Comparison of ENCODE assay signal across 21 cellular contexts in genomic region chr5:132816083-132816482, GRCh38. TPM values are rescaled to one million over a fixed set of nuclear protein-coding genes. Genes with fewer than 3 reads are reported as not detected.
DNase-seq lines count a peak whose midpoint lies in the region; ATAC-seq and TF ChIP-seq lines count a peak whose summit lies in the region.
"Had no signal": no experiment of that assay in that cellular context is flagged by ENCODE, and none has a peak within 500 bp of the region (broad histone marks: within the 10 kb centered on the region; RNA-seq: fewer than 3 reads in every experiment).

No MANE protein-coding gene starts in this region.

- no peaks in the 10 kb centered on the region for H4K20me1 ChIP-seq in PC-9 (ENCODE audit: insufficient read depth)

- intact Hi-C loops in dorsolateral prefrontal cortex (cut with DNase I) = loop anchor here in 1 of 2 donors (5.0 kb wide), 1 partner anchor 79 kb away; the partner anchor contains the start of gene KIF3A
- intact Hi-C loops in PC-9 (cut with micrococcal nuclease; ENCODE audit: unreplicated experiment) = no loop called here
- intact Hi-C loops in sciatic nerve (cut with DNase I) = no loop called here

- peaks cover 26% of the 10 kb centered on the region for H3K4me1 Mint-ChIP-seq in activated naive CD4-positive, alpha-beta T cell treated with anti-CD3 and anti-CD28 coated beads, Interleukin-2, amount 50 U/mL, for 24 hours

- POLR2A ChIA-PET in PC-9 (lab: Charles Lee; ENCODE audit: unreplicated experiment) = no interaction called here

- H3F3A ChIP-seq in PC-9 (ENCODE audit: insufficient read depth, low read depth) = peaks cover 18% of the 10 kb centered on the region; the same call in 1 of the 2 replicates

- no peak overlapping the region for H3K27ac Mint-ChIP-seq in activated naive CD4-positive, alpha-beta T cell treated with anti-CD3 and anti-CD28 coated beads, Interleukin-2, amount 50 U/mL, for 24 hours
- H3K27ac Mint-ChIP-seq: B cell; CD4-positive, CD25-positive, alpha-beta regulatory T cell; CD8-positive, alpha-beta T cell; GM23338; H9; HFFc6 had no signal

- H3K4me3 ChIP-seq in dorsolateral prefrontal cortex = peak overlapping the region in 12 of 59 donors; percentile 2 to 75 (median 67)
- H3K4me3 ChIP-seq in PC-9 = no peak overlapping the region
- H3K4me3 ChIP-seq: BLaER1, GM12878, GM23338 had no signal

- no peak for DNase-seq in activated naive CD4-positive, alpha-beta T cell (lab: John Stamatoyannopoulos, UW)
- DNase-seq in dorsolateral prefrontal cortex (no peak), substantia nigra (lab: John Stamatoyannopoulos, UW) (no peak), PC-9 (no peak), sciatic nerve (ENCODE audit: low spot score) (no peak)
- DNase-seq: CD4-positive, CD25-positive, alpha-beta regulatory T cell; CD8-positive, alpha-beta T cell; DMS 273 treated with DMSO at 0.1 percent for 48 hours; DMS79; EL; GDM1; H9; HFFc6 had no signal

- no peaks in the 10 kb centered on the region for H3K9me3 ChIP-seq in PC-9 (ENCODE audit: insufficient read depth, low read depth)

- H2AFZ ChIP-seq in PC-9 = no peak overlapping the region
- H2AFZ ChIP-seq: GM23338 had no signal

- no peaks in the 10 kb centered on the region for H3K9me2 ChIP-seq in PC-9 (ENCODE audit: insufficient read depth)

- no peaks in the 10 kb centered on the region for H3K9me3 Mint-ChIP-seq in activated naive CD4-positive, alpha-beta T cell treated with anti-CD3 and anti-CD28 coated beads, Interleukin-2, amount 50 U/mL, for 24 hours
- H3K9me3 Mint-ChIP-seq: CD8-positive, alpha-beta T cell; HFFc6 had no signal

- H3K27me3 ChIP-seq in dorsolateral prefrontal cortex (peaks cover 0 to 4% (median 0%) of the 10 kb centered on the region in 45 donors), PC-9 (ENCODE audit: insufficient read depth, low read depth) (no peaks in the 10 kb centered on the region)

- peaks cover 2% of the 10 kb centered on the region for H3K36me3 Mint-ChIP-seq in activated naive CD4-positive, alpha-beta T cell treated with anti-CD3 and anti-CD28 coated beads, Interleukin-2, amount 50 U/mL, for 24 hours
- H3K36me3 Mint-ChIP-seq: CD4-positive, CD25-positive, alpha-beta regulatory T cell; CD8-positive, alpha-beta T cell had no signal

- H3K4me1 ChIP-seq in PC-9 (replicated peaks; ENCODE audit: insufficient read depth) = peaks cover 21% of the 10 kb centered on the region

- ATAC-seq in sciatic nerve = no peak
- ATAC-seq: CD8-positive, alpha-beta T cell; GM12878; GM23338; HCT116 had no signal

- TF ChIP-seq CTCF in dorsolateral prefrontal cortex (IDR thresholded peaks at IDR 0.05 in 54 of 56, conservative IDR thresholded peaks at IDR 0.05 in 2 of 56; ENCODE audit: low read depth in 1 of 56, partially characterized antibody in 56 of 56) = no peak
- TF ChIP-seq CTCF in PC-9 (conservative IDR thresholded peaks at IDR 0.05) = no peak

- H3K4me3 Mint-ChIP-seq in activated naive CD4-positive, alpha-beta T cell treated with anti-CD3 and anti-CD28 coated beads, Interleukin-2, amount 50 U/mL, for 24 hours = peak overlapping the region; percentile 19
- H3K4me3 Mint-ChIP-seq: B cell; CD8-positive, alpha-beta T cell; GM23338; H9; HFFc6 had no signal

- H3K27ac ChIP-seq in dorsolateral prefrontal cortex (peak overlapping the region in 54 of 59 donors; percentile 3 to 100 (median 96)), substantia nigra (ENCODE audit: low read depth, low read length, poor library complexity, severe bottlenecking) (peak overlapping the region; percentile 6), PC-9 (no peak overlapping the region)
- H3K27ac ChIP-seq: 22Rv1, BLaER1, C4-2B had no signal

- H3K27me3 Mint-ChIP-seq in activated naive CD4-positive, alpha-beta T cell treated with anti-CD3 and anti-CD28 coated beads, Interleukin-2, amount 50 U/mL, for 24 hours = peaks cover 21% of the 10 kb centered on the region

- BruUV-seq in PC-9 (replicated peaks; lab: Mats Ljungman, UMichigan) = no TSS peak

- no peak overlapping the region for H3K4me2 ChIP-seq in PC-9
- H3K4me2 ChIP-seq: BLaER1, GM23338 had no signal

- H3K79me2 ChIP-seq in PC-9 (ENCODE audit: low read depth) = no peaks in the 10 kb centered on the region

- H3K36me3 ChIP-seq in PC-9 (ENCODE audit: low read depth) = no peaks in the 10 kb centered on the region
- H3K36me3 ChIP-seq: BLaER1 had no signal

- CTCF ChIA-PET in PC-9 (lab: Charles Lee) = no interaction called here

RNA-seq across cellular contexts. Expression of gene SOWAHA, which starts 3.0 kb away (rescaled TPM):
- total RNA-seq in dorsolateral prefrontal cortex (100 to 1,000 TPM in 3 of 120 experiments, 10 to 100 TPM in 117; 15.4 to 106 (median 48.7) TPM), PC-9 (2021) (not detected in 2 replicates), sciatic nerve (2.5 TPM)
- total RNA-seq: B cell; CD4-positive, CD25-positive, alpha-beta regulatory T cell; CD8-positive, alpha-beta T cell; HFFc6 had no signal

RNA-seq across cellular contexts. Expression of gene SHROOM1, which starts 14.4 kb away (rescaled TPM):
- 10 to 100 TPM; 14.1 to 91.8 (median 29.3) TPM for total RNA-seq in dorsolateral prefrontal cortex
- total RNA-seq in PC-9 (2021) = 23.3 and 23.5 TPM in 2 replicates
- 33.3 TPM for total RNA-seq in sciatic nerve

RNA-seq across cellular contexts. Expression of gene SEPTIN8, which starts 39.0 kb away (rescaled TPM):
- total RNA-seq in dorsolateral prefrontal cortex = 100 to 1,000 TPM; 221 to 622 (median 319) TPM
- total RNA-seq in PC-9 (2021) = 22.3 and 24.2 TPM in 2 replicates
- 59.3 TPM for total RNA-seq in sciatic nerve

RNA-seq across cellular contexts. Expression of gene GDF9, which starts 50.2 kb away (rescaled TPM):
- total RNA-seq in dorsolateral prefrontal cortex = 1 to 10 TPM in 95 of 120 experiments, under 1 TPM in 25; 0.34 to 3.8 (median 1.4) TPM
- 0.73 and 1.4 TPM in 2 replicates for total RNA-seq in PC-9 (2021)
- total RNA-seq in sciatic nerve = 0.40 TPM

RNA-seq across cellular contexts. Expression of gene UQCRQ, which starts 50.4 kb away (rescaled TPM):
- total RNA-seq in dorsolateral prefrontal cortex = 100 to 1,000 TPM; 166 to 403 (median 290) TPM
- 414 and 446 TPM in 2 replicates for total RNA-seq in PC-9 (2021)
- total RNA-seq in sciatic nerve = 187 TPM
